ENCODE assay signal across 11 cellular contexts in the genomic region with DNA sequence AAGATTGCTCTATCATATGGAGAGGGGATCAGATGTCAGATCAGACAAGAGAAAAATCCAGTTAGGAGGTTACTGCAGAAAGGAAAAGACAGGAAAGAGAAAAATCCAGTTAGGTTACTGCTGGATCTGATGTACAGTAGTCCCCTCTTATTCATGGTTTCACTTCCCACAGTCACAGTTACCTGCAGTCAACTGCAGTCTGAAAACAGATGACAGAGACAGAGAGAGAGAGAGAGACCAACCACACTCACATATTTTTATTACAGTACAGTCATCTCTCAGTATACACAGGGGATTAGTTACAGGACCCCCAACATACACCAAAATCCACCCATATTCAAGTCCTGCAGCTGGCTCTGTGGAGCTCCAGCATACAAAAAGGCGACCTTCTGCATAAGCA. TPM values are rescaled to one million over a fixed set of nuclear protein-coding genes. Genes with fewer than 3 reads are reported as not detected.
DNase-seq lines count a peak whose midpoint lies in the region; ATAC-seq and TF ChIP-seq lines count a peak whose summit lies in the region.
"Had no signal": no experiment of that assay in that cellular context is flagged by ENCODE, and none has a peak within 500 bp of the region (broad histone marks: within the 10 kb centered on the region; RNA-seq: fewer than 3 reads in every experiment).

No MANE protein-coding gene starts in this region.

- intact Hi-C loops in dorsolateral prefrontal cortex (cut with DNase I), result no loop called here

- no peak for TF ChIP-seq CTCF in dorsolateral prefrontal cortex (IDR thresholded peaks at IDR 0.05 in 54 of 56, conservative IDR thresholded peaks at IDR 0.05 in 2 of 56; ENCODE audit: low read depth in 1 of 56, partially characterized antibody in 56 of 56)

- H3K4me3 ChIP-seq in dorsolateral prefrontal cortex, result peak overlapping the region in 13 of 59 donors; percentile 1 to 32 (median 15)

- no peaks in the 10 kb centered on the region for H3K27me3 ChIP-seq in dorsolateral prefrontal cortex

- H3K27ac ChIP-seq in dorsolateral prefrontal cortex, result peak overlapping the region in 58 of 59 donors; percentile 11 to 89 (median 80)

- DNase-seq in dorsolateral prefrontal cortex (no peak), A172 (ENCODE audit: low spot score) (no peak), T-helper 1 cell (no peak)
- no peak for DNase-seq in activated CD8-positive, alpha-beta memory T cell treated with anti-CD3 and anti-CD28 coated beads, Interleukin-2, amount 50 U/mL, for 4 hours
- DNase-seq in central memory CD4-positive, alpha-beta T cell, result no peak
- DNase-seq: activated T-cell treated with anti-CD3 and anti-CD28 coated beads, Interleukin-2, amount 50 U/mL, for 72 hours; NCI-H187 treated with DMSO at 0.1 percent for 48 hours; stimulated activated CD4-positive, alpha-beta T cell treated with anti-CD3 and anti-CD28 coated beads, Interleukin-2, amount 100 ng/mL, for 24 hours had no signal

- ATAC-seq in GM18520 (IDR thresholded peaks at IDR 0.05; ENCODE audit: unreplicated experiment) (peak; percentile 66), GM21526 (IDR thresholded peaks at IDR 0.05; ENCODE audit: low FRiP score, unreplicated experiment) (peak; percentile 82), HG03196 (IDR thresholded peaks at IDR 0.05; ENCODE audit: unreplicated experiment) (peak; percentile 60)

RNA-seq across cellular contexts. Expression of a gene that starts 29.3 kb away (rescaled TPM):
- total RNA-seq in dorsolateral prefrontal cortex, result 10 to 100 TPM; 32.4 to 66.3 (median 46.5) TPM
- total RNA-seq in A172 (2014; rRNA removed; shearing (Covaris generic)), result 52.8 and 64.5 TPM in 2 replicates

RNA-seq across cellular contexts. Expression of a gene that starts 45.0 kb away (rescaled TPM):
- 1 to 10 TPM in 52 of 120 experiments, under 1 TPM in 54, not detected in 14; 0.29 to 3.3 (median 0.96) TPM for total RNA-seq in dorsolateral prefrontal cortex
- not detected in 2 replicates for total RNA-seq in A172 (2014; rRNA removed; shearing (Covaris generic))
- total RNA-seq: activated T-cell treated with anti-CD3 and anti-CD28 coated beads, Interleukin-2, amount 50 U/mL, for 72 hours had no signal
